2 cellular contexts compared by ENCODE assay signal in the genomic region with DNA sequence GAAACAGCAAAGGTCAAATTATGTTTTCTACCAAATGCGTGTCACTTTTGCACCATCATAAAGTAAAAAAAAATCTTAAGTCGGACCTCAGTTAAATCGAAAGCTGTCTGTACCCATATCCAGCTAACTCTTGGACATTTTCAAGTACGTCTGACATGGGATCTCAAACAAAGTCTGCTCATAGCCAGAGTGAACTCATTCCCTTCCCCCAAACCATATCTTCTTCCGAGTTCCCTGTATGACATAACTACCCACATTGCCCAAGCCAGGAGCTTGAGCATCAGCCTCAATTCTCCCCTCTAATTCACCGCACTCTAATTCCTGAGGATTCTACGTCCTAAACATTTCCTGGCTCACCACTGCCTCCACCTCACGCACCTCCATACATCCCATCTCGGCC.
TF ChIP-seq lines count a peak whose summit lies in the region.

No MANE protein-coding gene starts in this region.

TF ChIP-seq in WTC11, 78 proteins besides CTCF, POLR2A, EP300 and RAD21:
- no peak for TF ChIP-seq FOXJ3 (CRISPR knock-in tag; IDR thresholded peaks at IDR 0.05; ENCODE audit: borderline replicate concordance)
- no peak for TF ChIP-seq ESRRA (CRISPR knock-in tag; IDR thresholded peaks at IDR 0.05; ENCODE audit: borderline replicate concordance)
- TF ChIP-seq ZNF263 (CRISPR knock-in tag; IDR thresholded peaks at IDR 0.05; ENCODE audit: low read depth): no peak
- TF ChIP-seq GTF2I (CRISPR knock-in tag; conservative IDR thresholded peaks at IDR 0.05): no peak
- no peak for TF ChIP-seq FOXP4 (CRISPR knock-in tag; IDR thresholded peaks at IDR 0.05)
- no peak for TF ChIP-seq TEAD1 (CRISPR knock-in tag; IDR thresholded peaks at IDR 0.05)
- TF ChIP-seq SOX15 (CRISPR knock-in tag; IDR thresholded peaks at IDR 0.05): no peak
- no peak for TF ChIP-seq AR (CRISPR knock-in tag; IDR thresholded peaks at IDR 0.05)
- no peak for TF ChIP-seq USF1 (CRISPR knock-in tag; IDR thresholded peaks at IDR 0.05)
- no peak for TF ChIP-seq GRHL2 (CRISPR knock-in tag; IDR thresholded peaks at IDR 0.05; ENCODE audit: insufficient replicate concordance, severe bottlenecking)
- TF ChIP-seq, protein P1, sequence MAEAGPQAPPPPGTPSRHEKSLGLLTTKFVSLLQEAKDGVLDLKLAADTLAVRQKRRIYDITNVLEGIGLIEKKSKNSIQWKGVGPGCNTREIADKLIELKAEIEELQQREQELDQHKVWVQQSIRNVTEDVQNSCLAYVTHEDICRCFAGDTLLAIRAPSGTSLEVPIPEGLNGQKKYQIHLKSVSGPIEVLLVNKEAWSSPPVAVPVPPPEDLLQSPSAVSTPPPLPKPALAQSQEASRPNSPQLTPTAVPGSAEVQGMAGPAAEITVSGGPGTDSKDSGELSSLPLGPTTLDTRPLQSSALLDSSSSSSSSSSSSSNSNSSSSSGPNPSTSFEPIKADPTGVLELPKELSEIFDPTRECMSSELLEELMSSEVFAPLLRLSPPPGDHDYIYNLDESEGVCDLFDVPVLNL (CRISPR knock-in tag; IDR thresholded peaks at IDR 0.05; ENCODE audit: borderline replicate concordance, low read depth): no peak
- TF ChIP-seq ZMAT4 (CRISPR knock-in tag; IDR thresholded peaks at IDR 0.05): no peak
- no peak for TF ChIP-seq NR2C2 (CRISPR knock-in tag; IDR thresholded peaks at IDR 0.05)
- TF ChIP-seq E2F5 (CRISPR knock-in tag; IDR thresholded peaks at IDR 0.05): no peak
- no peak for TF ChIP-seq ZNF232 (CRISPR knock-in tag; IDR thresholded peaks at IDR 0.05)
- no peak for TF ChIP-seq ETV6 (CRISPR knock-in tag; IDR thresholded peaks at IDR 0.05)
- TF ChIP-seq E2F1 (CRISPR knock-in tag; IDR thresholded peaks at IDR 0.05): no peak
- TF ChIP-seq ZNF671 (CRISPR knock-in tag; IDR thresholded peaks at IDR 0.05): no peak
- TF ChIP-seq NFE2L1 (CRISPR knock-in tag; IDR thresholded peaks at IDR 0.05): no peak

TF ChIP-seq in HepG2, 621 proteins besides CTCF, POLR2A, EP300 and RAD21:
- TF ChIP-seq SMAD1 (CRISPR knock-in tag; IDR thresholded peaks at IDR 0.05; ENCODE audit: borderline replicate concordance, low read depth) (no peak), SMAD9 (CRISPR knock-in tag; IDR thresholded peaks at IDR 0.05) (no peak), ZNF577 (CRISPR knock-in tag; IDR thresholded peaks at IDR 0.05; ENCODE audit: borderline replicate concordance, low read depth) (no peak), ZNF446 (CRISPR knock-in tag; IDR thresholded peaks at IDR 0.05) (no peak), ZNF790 (CRISPR knock-in tag; IDR thresholded peaks at IDR 0.05; ENCODE audit: borderline replicate concordance) (no peak), MBD4 (IDR thresholded peaks at IDR 0.05; ENCODE audit: borderline replicate concordance, low read length) (no peak)
- TF ChIP-seq, protein P2, sequence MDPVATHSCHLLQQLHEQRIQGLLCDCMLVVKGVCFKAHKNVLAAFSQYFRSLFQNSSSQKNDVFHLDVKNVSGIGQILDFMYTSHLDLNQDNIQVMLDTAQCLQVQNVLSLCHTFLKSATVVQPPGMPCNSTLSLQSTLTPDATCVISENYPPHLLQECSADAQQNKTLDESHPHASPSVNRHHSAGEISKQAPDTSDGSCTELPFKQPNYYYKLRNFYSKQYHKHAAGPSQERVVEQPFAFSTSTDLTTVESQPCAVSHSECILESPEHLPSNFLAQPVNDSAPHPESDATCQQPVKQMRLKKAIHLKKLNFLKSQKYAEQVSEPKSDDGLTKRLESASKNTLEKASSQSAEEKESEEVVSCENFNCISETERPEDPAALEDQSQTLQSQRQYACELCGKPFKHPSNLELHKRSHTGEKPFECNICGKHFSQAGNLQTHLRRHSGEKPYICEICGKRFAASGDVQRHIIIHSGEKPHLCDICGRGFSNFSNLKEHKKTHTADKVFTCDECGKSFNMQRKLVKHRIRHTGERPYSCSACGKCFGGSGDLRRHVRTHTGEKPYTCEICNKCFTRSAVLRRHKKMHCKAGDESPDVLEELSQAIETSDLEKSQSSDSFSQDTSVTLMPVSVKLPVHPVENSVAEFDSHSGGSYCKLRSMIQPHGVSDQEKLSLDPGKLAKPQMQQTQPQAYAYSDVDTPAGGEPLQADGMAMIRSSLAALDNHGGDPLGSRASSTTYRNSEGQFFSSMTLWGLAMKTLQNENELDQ (CRISPR knock-in tag; IDR thresholded peaks at IDR 0.05; ENCODE audit: borderline replicate concordance): no peak
- TF ChIP-seq, protein P3, sequence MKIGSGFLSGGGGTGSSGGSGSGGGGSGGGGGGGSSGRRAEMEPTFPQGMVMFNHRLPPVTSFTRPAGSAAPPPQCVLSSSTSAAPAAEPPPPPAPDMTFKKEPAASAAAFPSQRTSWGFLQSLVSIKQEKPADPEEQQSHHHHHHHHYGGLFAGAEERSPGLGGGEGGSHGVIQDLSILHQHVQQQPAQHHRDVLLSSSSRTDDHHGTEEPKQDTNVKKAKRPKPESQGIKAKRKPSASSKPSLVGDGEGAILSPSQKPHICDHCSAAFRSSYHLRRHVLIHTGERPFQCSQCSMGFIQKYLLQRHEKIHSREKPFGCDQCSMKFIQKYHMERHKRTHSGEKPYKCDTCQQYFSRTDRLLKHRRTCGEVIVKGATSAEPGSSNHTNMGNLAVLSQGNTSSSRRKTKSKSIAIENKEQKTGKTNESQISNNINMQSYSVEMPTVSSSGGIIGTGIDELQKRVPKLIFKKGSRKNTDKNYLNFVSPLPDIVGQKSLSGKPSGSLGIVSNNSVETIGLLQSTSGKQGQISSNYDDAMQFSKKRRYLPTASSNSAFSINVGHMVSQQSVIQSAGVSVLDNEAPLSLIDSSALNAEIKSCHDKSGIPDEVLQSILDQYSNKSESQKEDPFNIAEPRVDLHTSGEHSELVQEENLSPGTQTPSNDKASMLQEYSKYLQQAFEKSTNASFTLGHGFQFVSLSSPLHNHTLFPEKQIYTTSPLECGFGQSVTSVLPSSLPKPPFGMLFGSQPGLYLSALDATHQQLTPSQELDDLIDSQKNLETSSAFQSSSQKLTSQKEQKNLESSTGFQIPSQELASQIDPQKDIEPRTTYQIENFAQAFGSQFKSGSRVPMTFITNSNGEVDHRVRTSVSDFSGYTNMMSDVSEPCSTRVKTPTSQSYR (CRISPR knock-in tag; IDR thresholded peaks at IDR 0.05; ENCODE audit: borderline replicate concordance): no peak
